13 cellular contexts compared by ENCODE assay signal in genomic region chr14:50961606-50962259, GRCh38. TPM values are rescaled to one million over a fixed set of nuclear protein-coding genes. Genes with fewer than 3 reads are reported as not detected.
DNase-seq lines count a peak whose midpoint lies in the region; ATAC-seq and TF ChIP-seq lines count a peak whose summit lies in the region.
"Had no signal": no experiment of that assay in that cellular context is flagged by ENCODE, and none has a peak within 500 bp of the region (broad histone marks: within the 10 kb centered on the region; RNA-seq: fewer than 3 reads in every experiment).

No MANE protein-coding gene starts in this region.

- H3K4me1 Mint-ChIP-seq in T-cell, result peaks cover 0 to 4% (median 0%) of the 10 kb centered on the region in 3 donors

- no peaks in the 10 kb centered on the region for H3K27me3 ChIP-seq in kidney epithelial cell (ENCODE audit: control insufficient read depth, insufficient read depth, low read length)
- H3K27me3 ChIP-seq: Peyer's patch had no signal

- H3K4me1 ChIP-seq in HEK293 (ENCODE audit: control insufficient read depth, insufficient read depth, low read length), result peaks cover 7% of the 10 kb centered on the region

- no peak overlapping the region for H3K4me3 Mint-ChIP-seq in T-cell
- H3K4me3 Mint-ChIP-seq: effector memory CD8-positive, alpha-beta T cell; IgD-negative memory B cell; nephron progenitor cell had no signal

- H3K4me3 ChIP-seq in HEK293 (ENCODE audit: low read depth, low read length), result no peak overlapping the region
- no peak overlapping the region for H3K4me3 ChIP-seq in kidney epithelial cell (ENCODE audit: low read depth, low read length)
- H3K4me3 ChIP-seq: Peyer's patch had no signal

- DNase-seq in astrocyte of the hippocampus (ENCODE audit: low read depth, low spot score) (peak; percentile 95), kidney epithelial cell (ENCODE audit: low read depth) (peak; percentile 69), T-cell (no peak), NCI-H524 (lab: John Stamatoyannopoulos, UW) (no peak), NCI-H2081 treated with DMSO at 0.1 percent for 48 hours (lab: John Stamatoyannopoulos, UW) (no peak)
- DNase-seq: activated CD8-positive, alpha-beta memory T cell treated with anti-CD3 and anti-CD28 coated beads, Interleukin-2, amount 50 U/mL, for 4 hours; effector memory CD8-positive, alpha-beta T cell; nephron progenitor cell; Peyer's patch had no signal

- H3K27me3 Mint-ChIP-seq in T-cell, result peaks cover 7 to 8% of the 10 kb centered on the region in 2 donors

- POLR2A ChIA-PET in HEK293 (lab: Yijun Ruan, JAX), result interaction anchor here (1.1 kb wide), 1 partner anchor 133 kb away, joined by 3 read pairs; the partner anchor contains the start of gene TRIM9
- POLR2A ChIA-PET in T-cell (lab: Charles Lee), result interaction anchor here in 1 of 2 donors (0.7 kb wide), 2 partner anchors 212 to 268 kb away, joined by 3 to 4 read pairs; no protein-coding TSS in a partner anchor

- H3K36me3 Mint-ChIP-seq in T-cell, result no peaks in the 10 kb centered on the region
- H3K36me3 Mint-ChIP-seq: IgD-negative memory B cell had no signal

- H3K27ac ChIP-seq in HEK293 (ENCODE audit: extremely low read depth, low read depth, low read length), result no peak overlapping the region
- peak overlapping the region; percentile 40 for H3K27ac ChIP-seq in temporal lobe (ENCODE audit: low read depth, low read length)

- CTCF ChIA-PET in HEK293 (lab: Yijun Ruan, JAX), result interaction anchor here (0.7 kb wide), 2 partner anchors 203 to 420 kb away, joined by 4 to 5 read pairs; no protein-coding TSS in a partner anchor
- CTCF ChIA-PET in T-cell (lab: Charles Lee), result no interaction called here

- no peaks in the 10 kb centered on the region for H3K9me3 Mint-ChIP-seq in T-cell
- H3K9me3 Mint-ChIP-seq: effector memory CD8-positive, alpha-beta T cell; IgD-negative memory B cell; nephron progenitor cell had no signal

- no peak overlapping the region for H3K27ac Mint-ChIP-seq in T-cell
- H3K27ac Mint-ChIP-seq: effector memory CD8-positive, alpha-beta T cell; IgD-negative memory B cell; nephron progenitor cell had no signal

- H3K36me3 ChIP-seq in HEK293 (ENCODE audit: control insufficient read depth in 2 of 2, insufficient read depth in 1 of 2, low read length in 2 of 2) (no peaks in the 10 kb centered on the region), kidney epithelial cell (ENCODE audit: control insufficient read depth, insufficient read depth, low read length) (no peaks in the 10 kb centered on the region)
- H3K36me3 ChIP-seq: Peyer's patch had no signal

- TF ChIP-seq CTCF in HEK293 (tag by site-specific recombination; IDR thresholded peaks at IDR 0.05) (no peak), kidney epithelial cell (IDR thresholded peaks at IDR 0.05; ENCODE audit: insufficient read depth, low read length, poor library complexity, severe bottlenecking) (no peak)

- H3K9me3 ChIP-seq in HEK293 (ENCODE audit: control insufficient read depth, insufficient read depth, low read depth, low read length), result no peaks in the 10 kb centered on the region
- H3K9me3 ChIP-seq: Peyer's patch had no signal

- ATAC-seq in T-cell (replicated peaks in 1 of 4) (no peak), HG02885 (IDR thresholded peaks at IDR 0.05; ENCODE audit: poor library complexity, unreplicated experiment) (no peak)
- ATAC-seq: effector memory CD8-positive, alpha-beta T cell had no signal

TF ChIP-seq in HEK293, 187 proteins besides CTCF, POLR2A, EP300 and RAD21:
- TF ChIP-seq ZEB2 (tag by site-specific recombination; IDR thresholded peaks at IDR 0.05) (peak; percentile 60; the same call in 1 of the 2 replicates), ZNF629 (tag by site-specific recombination; IDR thresholded peaks at IDR 0.05) (peak; percentile 46; the same call in 1 of the 2 replicates), ZNF366 (tag by site-specific recombination; conservative IDR thresholded peaks at IDR 0.05) (peak; percentile 40; the same call in 1 of the 2 replicates), ZNF843 (tag by site-specific recombination; IDR thresholded peaks at IDR 0.05) (0 out of 2 replicates have a peak, but pooled peaks have one; percentile 22), ZFP37 (tag by site-specific recombination; IDR thresholded peaks at IDR 0.05) (no peak), ZNF654 (tag by site-specific recombination; IDR thresholded peaks at IDR 0.05; ENCODE audit: low read depth) (peak; percentile 9; the same call in 1 of the 2 replicates), IKZF3 (tag by site-specific recombination; IDR thresholded peaks at IDR 0.05) (peak; percentile 21; the same call in 1 of the 2 replicates), FEZF1 (tag by site-specific recombination; IDR thresholded peaks at IDR 0.05) (peak; percentile 32; the same call in 1 of the 2 replicates), OVOL3 (tag by site-specific recombination; IDR thresholded peaks at IDR 0.05) (peak; percentile 93), BCL11B (tag by site-specific recombination; IDR thresholded peaks at IDR 0.05; ENCODE audit: low read depth) (no peak)
- TF ChIP-seq, protein P1, sequence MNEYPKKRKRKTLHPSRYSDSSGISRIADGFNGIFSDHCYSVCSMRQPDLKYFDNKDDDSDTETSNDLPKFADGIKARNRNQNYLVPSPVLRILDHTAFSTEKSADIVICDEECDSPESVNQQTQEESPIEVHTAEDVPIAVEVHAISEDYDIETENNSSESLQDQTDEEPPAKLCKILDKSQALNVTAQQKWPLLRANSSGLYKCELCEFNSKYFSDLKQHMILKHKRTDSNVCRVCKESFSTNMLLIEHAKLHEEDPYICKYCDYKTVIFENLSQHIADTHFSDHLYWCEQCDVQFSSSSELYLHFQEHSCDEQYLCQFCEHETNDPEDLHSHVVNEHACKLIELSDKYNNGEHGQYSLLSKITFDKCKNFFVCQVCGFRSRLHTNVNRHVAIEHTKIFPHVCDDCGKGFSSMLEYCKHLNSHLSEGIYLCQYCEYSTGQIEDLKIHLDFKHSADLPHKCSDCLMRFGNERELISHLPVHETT (tag by site-specific recombination; IDR thresholded peaks at IDR 0.05), result no peak
- TF ChIP-seq, protein P2, sequence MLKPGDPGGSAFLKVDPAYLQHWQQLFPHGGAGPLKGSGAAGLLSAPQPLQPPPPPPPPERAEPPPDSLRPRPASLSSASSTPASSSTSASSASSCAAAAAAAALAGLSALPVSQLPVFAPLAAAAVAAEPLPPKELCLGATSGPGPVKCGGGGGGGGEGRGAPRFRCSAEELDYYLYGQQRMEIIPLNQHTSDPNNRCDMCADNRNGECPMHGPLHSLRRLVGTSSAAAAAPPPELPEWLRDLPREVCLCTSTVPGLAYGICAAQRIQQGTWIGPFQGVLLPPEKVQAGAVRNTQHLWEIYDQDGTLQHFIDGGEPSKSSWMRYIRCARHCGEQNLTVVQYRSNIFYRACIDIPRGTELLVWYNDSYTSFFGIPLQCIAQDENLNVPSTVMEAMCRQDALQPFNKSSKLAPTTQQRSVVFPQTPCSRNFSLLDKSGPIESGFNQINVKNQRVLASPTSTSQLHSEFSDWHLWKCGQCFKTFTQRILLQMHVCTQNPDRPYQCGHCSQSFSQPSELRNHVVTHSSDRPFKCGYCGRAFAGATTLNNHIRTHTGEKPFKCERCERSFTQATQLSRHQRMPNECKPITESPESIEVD (tag by site-specific recombination; IDR thresholded peaks at IDR 0.05), result peak; percentile 90

RNA-seq across cellular contexts. Expression of gene PYGL, which starts 17.4 kb away (rescaled TPM):
- total RNA-seq in kidney epithelial cell, result 41.1 and 48.2 TPM in 2 replicates
- total RNA-seq in temporal lobe, result 8.1 TPM
- total RNA-seq in T-cell, result under 1 TPM; 0.44 to 0.90 (median 0.65) TPM

Comparison
In these comparisons a context has a peak if more than half of its experiments do, and no peak if none do; other contexts are left out.
1. DNase-seq: peak in astrocyte of the hippocampus (single experiment) and kidney epithelial cell (single experiment); none in T-cell (0 of 34), NCI-H524 (0 of 2) and NCI-H2081 treated with DMSO at 0.1 percent for 48 hours (single experiment).